ENCODE assay signal across 9 cellular contexts in the genomic region with DNA sequence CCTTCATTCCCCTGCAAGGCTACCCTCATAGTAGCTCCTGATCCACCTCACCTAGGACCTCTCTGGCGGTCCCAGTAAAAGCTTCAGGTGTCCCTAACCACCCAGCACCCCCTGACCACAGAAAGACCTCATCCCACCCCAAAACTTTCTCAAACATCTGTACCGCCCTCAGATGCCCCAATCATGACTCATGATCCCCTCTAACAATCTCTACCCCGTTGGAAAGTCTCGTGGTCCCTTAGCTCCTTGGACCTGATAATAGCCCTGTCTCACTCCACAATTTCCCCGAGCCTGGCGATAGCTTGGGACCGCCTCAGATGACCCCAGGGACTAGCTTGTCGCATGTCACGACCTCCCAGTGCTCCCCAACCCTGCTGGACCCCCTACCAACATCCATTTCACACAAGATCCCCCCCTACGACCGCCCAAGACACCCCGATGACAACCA. TPM values are rescaled to one million over a fixed set of nuclear protein-coding genes. Genes with fewer than 3 reads are reported as not detected.
DNase-seq lines count a peak whose midpoint lies in the region; ATAC-seq and TF ChIP-seq lines count a peak whose summit lies in the region.
"Had no signal": no experiment of that assay in that cellular context is flagged by ENCODE, and none has a peak within 500 bp of the region (broad histone marks: within the 10 kb centered on the region; RNA-seq: fewer than 3 reads in every experiment).

No MANE protein-coding gene starts in this region.

- intact Hi-C loops in lower leg skin (cut with DNase I; ENCODE audit: low total_unique reads) (no loop called here), transverse colon (cut with DNase I; ENCODE audit: low total_unique reads) (no loop called here)

- DNase-seq in BJ (ENCODE audit: low read depth) = no peak
- DNase-seq in astrocyte of the spinal cord (ENCODE audit: low read depth, low spot score) = no peak
- no peak for DNase-seq in lower leg skin (ENCODE audit: low spot score in 2 of 2)
- DNase-seq in transverse colon = no peak
- DNase-seq in Ammon's horn (ENCODE audit: low spot score) = no peak
- no peak for DNase-seq in OCI-M2 (lab: John Stamatoyannopoulos, UW; ENCODE audit: unreplicated experiment)

- H3K36me3 ChIP-seq in BJ (ENCODE audit: control insufficient read depth, insufficient read depth, low read length) (peaks cover 6% of the 10 kb centered on the region), transverse colon (no peaks in the 10 kb centered on the region)

- H3K4me3 ChIP-seq in BJ (ENCODE audit: low read depth, low read length) = peak overlapping the region; percentile 100
- peak overlapping the region; percentile 98 for H3K4me3 ChIP-seq in astrocyte of the spinal cord (ENCODE audit: low read depth, low read length)
- peak overlapping the region; percentile 94 for H3K4me3 ChIP-seq in lower leg skin (ENCODE audit: low read depth, poor library complexity, severe bottlenecking)
- peak overlapping the region; percentile 52 to 80 (median 62) for H3K4me3 ChIP-seq in transverse colon

- no peak for TF ChIP-seq EP300 in transverse colon (IDR thresholded peaks at IDR 0.05; ENCODE audit: low read depth)

- TF ChIP-seq CTCF in BJ (IDR thresholded peaks at IDR 0.05; ENCODE audit: insufficient read depth, low read depth, low read length) = no peak
- no peak for TF ChIP-seq CTCF in astrocyte of the spinal cord (IDR thresholded peaks at IDR 0.05; ENCODE audit: low read depth, low read length)
- TF ChIP-seq CTCF in lower leg skin (IDR thresholded peaks at IDR 0.05) = no peak
- TF ChIP-seq CTCF in transverse colon (IDR thresholded peaks at IDR 0.05) = peak in 1 of 5 experiments; percentile 10

- peak overlapping the region; percentile 85 to 99 (median 94) for H3K4me3 Mint-ChIP-seq in IgD-negative memory B cell

- no peaks in the 10 kb centered on the region for H3K9me3 Mint-ChIP-seq in IgD-negative memory B cell

- CTCF ChIA-PET in BJ (lab: Yijun Ruan, JAX) = interaction anchor here (1.2 to 5.3 kb wide), 7 partner anchors 11 to 134 kb away, joined by 3 to 40 read pairs (median 5); no protein-coding TSS in a partner anchor

- peak overlapping the region; percentile 87 to 99 (median 98) for H3K27ac Mint-ChIP-seq in IgD-negative memory B cell

- H3K9me3 ChIP-seq in transverse colon = no peaks in the 10 kb centered on the region

- H3K27ac ChIP-seq in transverse colon = peak overlapping the region; percentile 84 to 93 (median 88)

- H3K27me3 Mint-ChIP-seq in IgD-negative memory B cell = no peaks in the 10 kb centered on the region

- POLR2A ChIA-PET in BJ (lab: Charles Lee) = no interaction called here

- WGBS in lower leg skin, 2 donors = 0 to 3% methylated on average over 12 of the region's 12 CpGs
- WGBS in transverse colon (ENCODE audit: low coverage in 1 of 2), 2 donors = 0 to 1% methylated on average over 3 to 12 of the region's 12 CpGs

- in situ Hi-C loops in astrocyte of the spinal cord (cut with HindIII; ENCODE audit: low sequenced_read_pairs) = no loop called here
- in situ Hi-C loops in transverse colon (cut with MboI; ENCODE audit: low pct_ligation_motif_present in 1 of 4, low pct_unique_long_range_greater_than_20kb in 1 of 4, low sequenced_read_pairs in 3 of 4) = no loop called here

- H3K4me1 Mint-ChIP-seq in IgD-negative memory B cell = peaks cover 0 to 20% (median 20%) of the 10 kb centered on the region in 3 donors

- H3K27me3 ChIP-seq in BJ (ENCODE audit: control insufficient read depth, insufficient read depth, low read length) = no peaks in the 10 kb centered on the region
- no peaks in the 10 kb centered on the region for H3K27me3 ChIP-seq in transverse colon

- no peaks in the 10 kb centered on the region for H3K36me3 Mint-ChIP-seq in IgD-negative memory B cell

- peaks cover 11 to 21% (median 21%) of the 10 kb centered on the region in 4 donors for H3K4me1 ChIP-seq in transverse colon

- TF ChIP-seq POLR2A in lower leg skin (IDR thresholded peaks at IDR 0.05) (no peak), transverse colon (IDR thresholded peaks at IDR 0.05) (no peak)

- no peak for ATAC-seq in GM21515 (IDR thresholded peaks at IDR 0.05; ENCODE audit: unreplicated experiment)

RNA-seq across cellular contexts. Expression of a gene that starts 0.5 kb away (rescaled TPM):
- polyA plus RNA-seq in BJ (2011; rRNA removed) (242 and 351 TPM in 2 replicates), IgD-negative memory B cell (371 TPM)
- 25.9 and 41.6 TPM in 2 replicates for polyA minus RNA-seq in BJ (2011; rRNA and poly(A)+ RNA removed)
- total RNA-seq in lower leg skin (100 to 1,000 TPM; 123 to 215 (median 163) TPM), transverse colon (100 to 1,000 TPM; 149 to 352 (median 235) TPM)

RNA-seq across cellular contexts. Expression of a gene that starts 1.6 kb away (rescaled TPM):
- 3.3 and 4.2 TPM in 2 replicates for polyA plus RNA-seq in BJ (2011; rRNA removed)
- 1.4 and 1.6 TPM in 2 replicates for polyA minus RNA-seq in BJ (2011; rRNA and poly(A)+ RNA removed)
- 4.2 TPM for polyA plus RNA-seq in IgD-negative memory B cell
- total RNA-seq in lower leg skin = 10 to 100 TPM; 10.2 to 15.2 (median 10.8) TPM
- total RNA-seq in transverse colon = 10 to 100 TPM in 2 of 4 donors, 1 to 10 TPM in 2; 8.9 to 59.5 (median 18.4) TPM

RNA-seq across cellular contexts. Expression of a gene that starts 11.0 kb away (rescaled TPM):
- polyA plus RNA-seq in BJ (2011; rRNA removed) (4.3 and 5.6 TPM in 2 replicates), IgD-negative memory B cell (3.7 TPM)
- 1.1 and 1.9 TPM in 2 replicates for polyA minus RNA-seq in BJ (2011; rRNA and poly(A)+ RNA removed)
- total RNA-seq in lower leg skin (10 to 100 TPM in 3 of 4 donors, 1 to 10 TPM in 1; 3.5 to 14.5 (median 11.5) TPM), transverse colon (10 to 100 TPM; 24.6 to 57.3 (median 38.0) TPM)

RNA-seq across cellular contexts. Expression of a gene that starts 32.7 kb away (rescaled TPM):
- polyA plus RNA-seq in BJ (2011; rRNA removed) = not detected in 2 replicates
- not detected in 2 replicates for polyA minus RNA-seq in BJ (2011; rRNA and poly(A)+ RNA removed)
- polyA plus RNA-seq in IgD-negative memory B cell = not detected
- total RNA-seq in lower leg skin = not detected
- 1 to 10 TPM in 1 of 4 donors, not detected in 3; 4.8 TPM for total RNA-seq in transverse colon
- total RNA-seq: NCI-H460 had no signal

RNA-seq across cellular contexts. Expression of a gene that starts 51.8 kb away (rescaled TPM):
- polyA plus RNA-seq in BJ (2011; rRNA removed) (not detected in 2 replicates), IgD-negative memory B cell (not detected)
- not detected in 2 replicates for polyA minus RNA-seq in BJ (2011; rRNA and poly(A)+ RNA removed)
- total RNA-seq in lower leg skin (1 to 10 TPM in 3 of 4 donors, under 1 TPM in 1; 0.76 to 3.8 (median 1.9) TPM), transverse colon (100 to 1,000 TPM; 180 to 222 (median 191) TPM)
- total RNA-seq: NCI-H460 had no signal
